19 cellular contexts compared by ENCODE assay signal in genomic region chr2:210833403-210833802, GRCh38.
"Had no signal": no experiment of that assay in that cellular context is flagged by ENCODE, and none has a peak within 500 bp of the region (broad histone marks: within the 10 kb centered on the region; RNA-seq: fewer than 3 reads in every experiment).

No MANE protein-coding gene starts in this region.

- H3K36me3 ChIP-seq: MG63, SJSA1 had no signal

- H3K4me1 ChIP-seq: SJSA1 had no signal

- DNase-seq: IMR-90, Karpas-422, KG1, MG63, NCI-H1092 treated with DMSO at 0.1 percent for 48 hours, NCI-H1436, NCI-H1694 treated with DMSO at 0.1 percent for 48 hours, NCI-H1930, NCI-H2081, NCI-H2227 treated with DMSO at 0.1 percent for 48 hours, NCI-H446 treated with DMSO at 0.1 percent for 48 hours, NCI-H510A treated with DMSO at 0.1 percent for 48 hours, NCI-H526, NCI-H82, Right ventricle myocardium superior, RPMI8226, SIG-M5 had no signal

- H3K9me3 ChIP-seq: MG63, SJSA1 had no signal

- H3K27me3 ChIP-seq: MG63, SJSA1 had no signal

- H3K27ac ChIP-seq: SJSA1, SK-N-MC had no signal

- H3K4me3 ChIP-seq: MG63, SJSA1, SK-N-MC had no signal
